In the genomic region with DNA sequence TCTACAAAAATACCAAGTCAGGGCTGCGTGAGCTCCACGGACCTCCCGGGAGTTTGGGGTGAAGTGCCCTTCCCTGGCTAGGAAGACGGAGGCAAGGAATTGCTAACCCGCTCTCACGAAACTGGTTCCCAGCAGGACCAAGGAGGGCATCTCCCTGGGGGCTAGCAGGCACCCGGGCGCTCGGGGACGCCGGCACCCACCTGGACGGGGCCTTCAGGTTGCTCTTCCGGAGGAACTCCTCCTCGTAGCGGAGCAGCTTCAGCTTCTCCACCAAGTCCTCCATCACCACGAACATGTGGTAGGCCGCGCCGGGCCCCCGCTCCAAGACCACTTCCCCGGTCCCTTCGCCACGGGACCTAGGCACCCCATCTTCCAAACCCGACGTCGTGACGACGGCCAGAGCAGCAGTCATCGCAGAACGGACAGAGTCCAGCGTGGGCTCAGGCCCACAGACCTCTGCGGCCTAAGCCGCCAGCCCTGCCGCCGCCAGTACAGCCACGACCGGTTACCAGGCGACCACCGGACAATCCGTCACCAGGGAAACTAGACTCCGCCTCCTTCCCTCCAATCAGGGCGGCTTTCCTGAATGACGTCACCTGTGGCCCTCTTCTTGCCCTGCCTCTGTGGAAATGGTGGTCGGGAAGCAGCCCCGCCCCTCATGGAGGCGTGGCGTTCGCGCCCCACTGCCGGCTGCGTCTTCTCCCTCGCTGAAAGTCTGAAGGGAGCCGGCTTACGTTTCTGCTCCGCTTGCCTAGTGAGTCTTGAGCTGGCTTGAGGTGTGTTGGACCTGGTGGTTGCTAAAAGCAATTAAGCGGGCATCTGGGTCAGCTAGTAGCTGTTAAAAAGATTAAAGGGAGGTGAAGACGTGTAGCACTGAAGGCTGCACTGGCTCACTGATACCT, we compare ENCODE assay signal across 8 cellular contexts. TPM values are rescaled to one million over a fixed set of nuclear protein-coding genes. Genes with fewer than 3 reads are reported as not detected.
DNase-seq lines count a peak whose midpoint lies in the region; ATAC-seq and TF ChIP-seq lines count a peak whose summit lies in the region.

A gene with protein sequence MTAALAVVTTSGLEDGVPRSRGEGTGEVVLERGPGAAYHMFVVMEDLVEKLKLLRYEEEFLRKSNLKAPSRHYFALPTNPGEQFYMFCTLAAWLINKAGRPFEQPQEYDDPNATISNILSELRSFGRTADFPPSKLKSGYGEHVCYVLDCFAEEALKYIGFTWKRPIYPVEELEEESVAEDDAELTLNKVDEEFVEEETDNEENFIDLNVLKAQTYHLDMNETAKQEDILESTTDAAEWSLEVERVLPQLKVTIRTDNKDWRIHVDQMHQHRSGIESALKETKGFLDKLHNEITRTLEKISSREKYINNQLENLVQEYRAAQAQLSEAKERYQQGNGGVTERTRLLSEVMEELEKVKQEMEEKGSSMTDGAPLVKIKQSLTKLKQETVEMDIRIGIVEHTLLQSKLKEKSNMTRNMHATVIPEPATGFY (minus strand): TSS at position 514 of the 902 bp plus-strand sequence. CDS start 102 bp downstream, at position 412.

- ATAC-seq in GM18868 (IDR thresholded peaks at IDR 0.05; ENCODE audit: unreplicated experiment) (peak; percentile 91), HG03135 (IDR thresholded peaks at IDR 0.05; ENCODE audit: unreplicated experiment) (peak; percentile 94)

- peak within 1 kb of the TSS; percentile 65 for H3K27ac ChIP-seq in A673 (ENCODE audit: low read depth, low read length, poor library complexity, severe bottlenecking)
- H3K27ac ChIP-seq in WERI-Rb-1, result peak within 1 kb of the TSS; percentile 77
- peak within 1 kb of the TSS; percentile 94 for H3K27ac ChIP-seq in mammary epithelial cell (ENCODE audit: insufficient read depth, low read depth, low read length)
- H3K27ac ChIP-seq in iPS-20b (ENCODE audit: low read length), result no peak within 1 kb of the TSS
- peak within 1 kb of the TSS; percentile 38 to 94 (median 82) for H3K27ac ChIP-seq in skin epidermis

- H4K20me1 ChIP-seq in mammary epithelial cell (ENCODE audit: insufficient read depth, low read length), result no peaks in the 10 kb centered on the region

- H3K27me3 ChIP-seq in A673 (replicated peaks; ENCODE audit: insufficient read depth, low read depth, low read length, poor library complexity) (no peaks in the 10 kb centered on the region), WERI-Rb-1 (ENCODE audit: insufficient read depth, low read depth, severe bottlenecking) (no peaks in the 10 kb centered on the region), mammary epithelial cell (ENCODE audit: insufficient read depth, low read length) (no peaks in the 10 kb centered on the region), iPS-20b (ENCODE audit: insufficient read depth, low read length) (peaks cover 10% of the 10 kb centered on the region; the same call in 1 of the 2 replicates)

- peak within 1 kb of the TSS; percentile 92 for H2AFZ ChIP-seq in mammary epithelial cell (ENCODE audit: low read depth, low read length)

- TF ChIP-seq CTCF in A673 (conservative IDR thresholded peaks at IDR 0.05; ENCODE audit: low read depth, low read length), result no peak
- no peak for TF ChIP-seq CTCF in WERI-Rb-1 (IDR thresholded peaks at IDR 0.05; ENCODE audit: low read depth, low read length)
- TF ChIP-seq CTCF in mammary epithelial cell (conservative IDR thresholded peaks at IDR 0.05 in 1 of 2, IDR thresholded peaks at IDR 0.05 in 1 of 2; ENCODE audit: extremely low read depth in 1 of 2, insufficient read depth in 1 of 2, low read depth in 1 of 2, low read length in 2 of 2), result no peak

- peaks cover 21% of the 10 kb centered on the region for H3K79me2 ChIP-seq in mammary epithelial cell (ENCODE audit: insufficient read depth, low read length)

- POLR2A ChIA-PET in A673 (lab: Charles Lee; ENCODE audit: low non-redundant PET), result no interaction called here

- in situ Hi-C loops in mammary epithelial cell (cut with MboI; ENCODE audit: low sequenced_read_pairs in 2 of 2), result no loop called here

- H3K9me3 ChIP-seq in A673 (ENCODE audit: low read depth, low read length, poor library complexity, severe bottlenecking) (no peaks in the 10 kb centered on the region), WERI-Rb-1 (ENCODE audit: severe bottlenecking) (no peaks in the 10 kb centered on the region), mammary epithelial cell (replicated peaks; ENCODE audit: insufficient read depth, low read length) (no peaks in the 10 kb centered on the region), iPS-20b (ENCODE audit: insufficient read depth, low read depth, low read length) (no peaks in the 10 kb centered on the region)

- H3K36me3 ChIP-seq in A673 (ENCODE audit: insufficient read depth, low read length, poor library complexity, severe bottlenecking), result no peaks in the 10 kb centered on the region
- peaks cover 4% of the 10 kb centered on the region; the same call in 1 of the 2 replicates for H3K36me3 ChIP-seq in WERI-Rb-1
- H3K36me3 ChIP-seq in mammary epithelial cell (ENCODE audit: insufficient read depth, low read length), result no peaks in the 10 kb centered on the region
- no peaks in the 10 kb centered on the region for H3K36me3 ChIP-seq in iPS-20b (ENCODE audit: insufficient read depth, low read depth, low read length)

- peak within 1 kb of the TSS; percentile 55 for H3K4me3 ChIP-seq in A673 (ENCODE audit: low read depth, low read length, poor library complexity, severe bottlenecking)
- H3K4me3 ChIP-seq in WERI-Rb-1 (ENCODE audit: low read depth, low read length), result peak within 1 kb of the TSS; percentile 69
- peak within 1 kb of the TSS; percentile 67 to 80 (median 71) for H3K4me3 ChIP-seq in mammary epithelial cell (replicated peaks in 1 of 3; ENCODE audit: insufficient read depth in 1 of 3, low read depth in 2 of 3, low read length in 3 of 3)
- H3K4me3 ChIP-seq in iPS-20b (ENCODE audit: low read length), result peak within 1 kb of the TSS; percentile 94
- H3K4me3 ChIP-seq in skin epidermis, result peak within 1 kb of the TSS; percentile 70 to 97 (median 85)

- BruUV-seq in A673 (replicated peaks; lab: Mats Ljungman, UMichigan) (no TSS peak), mammary epithelial cell (replicated peaks; lab: Mats Ljungman, UMichigan) (no TSS peak)

- WGBS in mammary epithelial cell (ENCODE audit: low coverage, missing lambda C conversion rate), result 1% methylated on average over 26 of the region's 57 CpGs

- peak within 1 kb of the TSS; percentile 90 for H3K4me2 ChIP-seq in mammary epithelial cell (ENCODE audit: insufficient read depth, low read depth, low read length)

- H3K4me1 ChIP-seq in A673 (ENCODE audit: insufficient read depth, low read length, poor library complexity, severe bottlenecking) (peaks cover 21% of the 10 kb centered on the region), mammary epithelial cell (ENCODE audit: insufficient read depth, low read length) (peaks cover 21% of the 10 kb centered on the region), iPS-20b (ENCODE audit: insufficient read depth, low read length) (peaks cover 5% of the 10 kb centered on the region; the same call in 1 of the 2 replicates)

- dilution Hi-C loops in mammary epithelial cell (cut with HindIII; ENCODE audit: low sequenced_read_pairs), result no loop called here

- H3K9ac ChIP-seq in mammary epithelial cell (ENCODE audit: insufficient read depth, low read length) (peak within 1 kb of the TSS; percentile 94), iPS-20b (ENCODE audit: low read depth, low read length) (peak within 1 kb of the TSS; percentile 81; the same call in 1 of the 2 replicates)

- DNase-seq in A673 (ENCODE audit: low spot score) (peak; percentile 98), NCI-H2196 treated with DMSO at 0.1 percent for 48 hours (lab: John Stamatoyannopoulos, UW; ENCODE audit: unreplicated experiment) (peak; percentile 99), WERI-Rb-1 (peak; percentile 99), mammary epithelial cell (peak; percentile 97)

- CTCF ChIA-PET in A673 (lab: Charles Lee) (interaction anchor here (1.1 kb wide), 1 partner anchor 255 kb away, joined by 3 read pairs; no protein-coding TSS in a partner anchor), mammary epithelial cell (lab: Charles Lee; ENCODE audit: low non-redundant PET) (interaction anchor here (0.6 to 0.8 kb wide), 2 partner anchors 255 to 318 kb away, joined by 4 to 5 read pairs; no protein-coding TSS in a partner anchor)

- intact Hi-C loops in A673 (cut with micrococcal nuclease; ENCODE audit: unreplicated experiment), result no loop called here
- intact Hi-C loops in mammary epithelial cell (cut with micrococcal nuclease), result loop anchor here (1.0 to 5.0 kb wide), 6 partner anchors 69 to 283 kb away; a partner anchor contains a TSS

RNA-seq across cellular contexts. Expression of the gene that starts here (rescaled TPM):
- 40.9 and 48.8 TPM in 2 replicates for total RNA-seq in A673 (2021)
- 10 to 100 TPM; 32.8 to 37.6 TPM for total RNA-seq in mammary epithelial cell
- 25.3 TPM for polyA plus RNA-seq in mammary epithelial cell
- polyA minus RNA-seq in mammary epithelial cell, result 22.1 TPM
